Comparison of ENCODE assay signal across 8 cellular contexts in the genomic region with DNA sequence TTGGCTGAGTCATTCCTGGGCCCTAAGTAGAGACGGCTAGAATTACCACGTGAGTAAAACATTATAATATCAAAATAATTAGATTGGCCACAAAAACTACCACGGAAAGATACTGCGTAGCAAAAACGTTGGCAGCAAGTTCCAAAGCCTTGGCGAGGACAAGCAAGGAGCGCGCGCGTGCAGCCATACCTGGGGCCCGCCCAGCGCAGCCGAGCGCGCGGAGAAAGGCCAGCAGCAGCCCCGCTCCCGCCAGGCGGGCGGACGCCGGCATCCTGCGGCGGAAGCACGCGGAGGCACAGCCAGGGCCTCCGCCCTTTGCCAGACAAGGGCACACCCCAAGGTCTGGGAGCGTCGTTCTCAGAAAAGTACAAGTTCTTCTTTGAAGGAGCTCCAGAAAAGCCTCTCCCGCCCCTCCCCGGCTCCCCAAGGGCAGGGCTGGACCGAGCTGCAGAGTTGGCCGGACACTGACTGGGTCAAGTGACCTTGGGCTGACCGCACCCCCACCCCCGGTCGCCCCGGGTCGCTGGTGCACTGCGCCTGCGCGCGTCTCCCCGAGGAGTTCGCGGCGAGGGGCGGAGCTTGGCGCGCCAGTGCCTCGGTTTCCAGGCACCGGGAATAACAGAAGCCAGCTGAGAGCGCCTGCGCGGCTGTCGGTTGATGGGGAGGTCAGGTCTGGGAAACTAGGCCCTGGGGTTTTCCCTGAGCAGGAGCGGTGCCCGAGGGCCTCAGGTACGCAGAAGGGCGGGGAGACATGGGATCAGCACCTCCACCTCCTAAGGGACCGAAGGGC. TPM values are rescaled to one million over a fixed set of nuclear protein-coding genes. Genes with fewer than 3 reads are reported as not detected.
A peak's percentile ranks its signal among the peaks of the same experiment; 100 is the strongest.
DNase-seq lines count a peak whose midpoint lies in the region; ATAC-seq and TF ChIP-seq lines count a peak whose summit lies in the region.

A gene with protein sequence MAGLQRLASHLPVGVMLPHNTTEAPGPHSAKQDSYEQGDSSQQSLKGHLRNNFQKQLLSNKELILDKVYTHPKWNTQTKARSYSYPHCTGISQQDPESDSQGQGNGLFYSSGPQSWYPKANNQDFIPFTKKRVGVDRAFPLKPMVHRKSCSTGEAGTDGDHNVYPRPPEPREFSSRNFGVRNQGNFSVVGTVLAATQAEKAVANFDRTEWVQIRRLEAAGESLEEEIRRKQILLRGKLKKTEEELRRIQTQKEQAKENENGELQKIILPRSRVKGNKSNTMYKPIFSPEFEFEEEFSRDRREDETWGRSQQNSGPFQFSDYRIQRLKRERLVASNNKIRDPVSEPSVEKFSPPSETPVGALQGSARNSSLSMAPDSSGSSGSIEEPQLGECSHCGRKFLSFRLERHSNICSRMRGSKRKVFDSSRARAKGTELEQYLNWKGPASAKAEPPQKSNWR (plus strand): TSS at position 621 of the 790 bp plus-strand sequence. CDS start 933 bp downstream, outside the sequence.

- H3K9me2 ChIP-seq in SK-N-SH = no peaks in the 10 kb centered on the region

- peak; percentile 91 for DNase-seq in DMS 273 (lab: John Stamatoyannopoulos, UW; ENCODE audit: unreplicated experiment)
- peak; percentile 93 for DNase-seq in LoVo (ENCODE audit: low spot score)
- peak; percentile 97 for DNase-seq in SK-N-SH
- DNase-seq in activated naive CD8-positive, alpha-beta T cell treated with anti-CD3 and anti-CD28 coated beads, Interleukin-2, amount 10 ng/mL, durations not matched to agents 7 days and 5 days = peak; percentile 76
- peak; percentile 98 for DNase-seq in Right ventricle myocardium inferior (ENCODE audit: missing footprints)
- DNase-seq in osteoblast (ENCODE audit: insufficient read length, low spot score, missing footprints) = peak; percentile 93
- DNase-seq in tibial artery = peak; percentile 95 to 98

- H3K4me1 Mint-ChIP-seq in activated naive CD8-positive, alpha-beta T cell treated with anti-CD3 and anti-CD28 coated beads, Interleukin-2, amount 10 ng/mL, durations not matched to agents 7 days and 5 days = peaks cover 6% of the 10 kb centered on the region

- ATAC-seq in GM21576 (IDR thresholded peaks at IDR 0.05; ENCODE audit: unreplicated experiment) (peak; percentile 53), Right ventricle myocardium inferior (peak; percentile 97)
- ATAC-seq in activated naive CD8-positive, alpha-beta T cell treated with anti-CD3 and anti-CD28 coated beads, Interleukin-2, amount 10 ng/mL, durations not matched to agents 7 days and 5 days (ENCODE audit: low read depth) = peak; percentile 88

- H3K27me3 ChIP-seq in SK-N-SH (ENCODE audit: insufficient read depth) = no peaks in the 10 kb centered on the region
- H3K27me3 ChIP-seq in osteoblast (ENCODE audit: insufficient read depth, low read length) = no peaks in the 10 kb centered on the region
- no peaks in the 10 kb centered on the region for H3K27me3 ChIP-seq in tibial artery

- peak; percentile 9; the same call in 1 of the 2 replicates for TF ChIP-seq RAD21 in SK-N-SH (IDR thresholded peaks at IDR 0.05; ENCODE audit: low read length)

- peak within 1 kb of the TSS; percentile 84 for H3K9ac ChIP-seq in SK-N-SH

- peak within 1 kb of the TSS; percentile 85 for H2AFZ ChIP-seq in SK-N-SH (ENCODE audit: low read depth)
- H2AFZ ChIP-seq in osteoblast (ENCODE audit: low read length) = peak within 1 kb of the TSS; percentile 91

- H3K4me3 ChIP-seq in SK-N-SH (ENCODE audit: low read depth in 2 of 2, low read length in 1 of 2) = peak within 1 kb of the TSS; percentile 59 to 69
- peak within 1 kb of the TSS; percentile 77 for H3K4me3 ChIP-seq in osteoblast (ENCODE audit: insufficient read depth, low read length)
- H3K4me3 ChIP-seq in tibial artery = peak within 1 kb of the TSS; percentile 58 to 68

- POLR2A ChIA-PET in SK-N-SH (lab: Yijun Ruan, JAX) = interaction anchor here (0.6 to 1.9 kb wide), 8 partner anchors 9 to 667 kb away, joined by 3 to 6 read pairs (median 4); a partner anchor contains a TSS
- POLR2A ChIA-PET in activated naive CD8-positive, alpha-beta T cell treated with anti-CD3 and anti-CD28 coated beads, Interleukin-2, amount 10 ng/mL, durations not matched to agents 7 days and 5 days (lab: Charles Lee) = interaction anchor here (0.9 to 1.1 kb wide), 2 partner anchors 58 to 452 kb away, joined by 3 read pairs; a partner anchor contains a TSS

- H3K9me3 ChIP-seq in SK-N-SH (no peaks in the 10 kb centered on the region), osteoblast (ENCODE audit: low read depth, low read length) (no peaks in the 10 kb centered on the region), tibial artery (no peaks in the 10 kb centered on the region)

- peak in 1 of 2 experiments; percentile 25; a peak in 2 of 4 replicates for TF ChIP-seq EP300 in SK-N-SH (IDR thresholded peaks at IDR 0.05; ENCODE audit: borderline replicate concordance in 1 of 2, low read depth in 1 of 2, low read length in 1 of 2)

- H3K79me2 ChIP-seq in SK-N-SH (ENCODE audit: insufficient read depth) = peaks cover 17% of the 10 kb centered on the region
- H3K79me2 ChIP-seq in osteoblast (ENCODE audit: insufficient read depth, low read length) = peaks cover 2% of the 10 kb centered on the region

- H3K36me3 ChIP-seq in SK-N-SH (replicated peaks in 1 of 2; ENCODE audit: control insufficient read depth in 1 of 2, insufficient read depth in 2 of 2, low read length in 1 of 2) = no peaks in the 10 kb centered on the region
- H3K36me3 ChIP-seq in osteoblast (ENCODE audit: insufficient read depth, low read length) = no peaks in the 10 kb centered on the region
- no peaks in the 10 kb centered on the region for H3K36me3 ChIP-seq in tibial artery

- intact Hi-C loops in Right ventricle myocardium inferior (cut with DNase I) (loop anchor here (2.0 to 5.0 kb wide), 2 partner anchors 18 to 67 kb away; a partner anchor contains a TSS), tibial artery (cut with DNase I; ENCODE audit: low total_unique reads) (loop anchor here (10.0 kb wide), 1 partner anchor 114 kb away; a partner anchor contains a TSS)

- 13% methylated on average over 24 of the region's 60 CpGs for WGBS in SK-N-SH (ENCODE audit: low lambda C conversion rate)

- no peaks in the 10 kb centered on the region for H4K20me1 ChIP-seq in SK-N-SH (ENCODE audit: insufficient read depth)
- no peaks in the 10 kb centered on the region for H4K20me1 ChIP-seq in osteoblast (ENCODE audit: insufficient read depth, low read length)

- peaks cover 0 to 11% of the 10 kb centered on the region in 2 experiments; a peak in 1 of 4 replicates for H3K4me1 ChIP-seq in SK-N-SH (ENCODE audit: control insufficient read depth in 1 of 2, insufficient read depth in 2 of 2, low read depth in 1 of 2, low read length in 1 of 2)
- H3K4me1 ChIP-seq in osteoblast (ENCODE audit: insufficient read depth, low read length) = peaks cover 4% of the 10 kb centered on the region
- peaks cover 0 to 34% (median 20%) of the 10 kb centered on the region in 4 donors for H3K4me1 ChIP-seq in tibial artery

- H3K27ac ChIP-seq in SK-N-SH (ENCODE audit: low read depth in 2 of 2, low read length in 1 of 2) (peak within 1 kb of the TSS; percentile 84 to 98), osteoblast (ENCODE audit: low read depth, low read length) (peak within 1 kb of the TSS; percentile 71), tibial artery (peak within 1 kb of the TSS; percentile 86 to 89)

- peak within 1 kb of the TSS; percentile 22 for H3K27ac Mint-ChIP-seq in activated naive CD8-positive, alpha-beta T cell treated with anti-CD3 and anti-CD28 coated beads, Interleukin-2, amount 10 ng/mL, durations not matched to agents 7 days and 5 days

- no peak within 1 kb of the TSS for H3K4me3 Mint-ChIP-seq in activated naive CD8-positive, alpha-beta T cell treated with anti-CD3 and anti-CD28 coated beads, Interleukin-2, amount 10 ng/mL, durations not matched to agents 7 days and 5 days

- H3K4me2 ChIP-seq in SK-N-SH = peak within 1 kb of the TSS; percentile 84
- peak within 1 kb of the TSS; percentile 87 for H3K4me2 ChIP-seq in osteoblast (ENCODE audit: insufficient read depth, low read length)

- TF ChIP-seq CTCF in SK-N-SH (IDR thresholded peaks at IDR 0.05) (no peak), osteoblast (IDR thresholded peaks at IDR 0.05; ENCODE audit: extremely low read depth, low read depth, low read length) (no peak), tibial artery (IDR thresholded peaks at IDR 0.05) (no peak)

- H3K36me3 Mint-ChIP-seq in activated naive CD8-positive, alpha-beta T cell treated with anti-CD3 and anti-CD28 coated beads, Interleukin-2, amount 10 ng/mL, durations not matched to agents 7 days and 5 days = no peaks in the 10 kb centered on the region

- CTCF ChIA-PET in SK-N-SH (lab: Yijun Ruan, JAX) = interaction anchor here (0.7 to 3.8 kb wide), 9 partner anchors 7 to 163 kb away, joined by 3 to 18 read pairs (median 4); no protein-coding TSS in a partner anchor

- peaks cover 11% of the 10 kb centered on the region for H3F3A ChIP-seq in SK-N-SH (replicated peaks; ENCODE audit: insufficient read depth)

- H3K27me3 Mint-ChIP-seq in activated naive CD8-positive, alpha-beta T cell treated with anti-CD3 and anti-CD28 coated beads, Interleukin-2, amount 10 ng/mL, durations not matched to agents 7 days and 5 days = no peaks in the 10 kb centered on the region

- no peaks in the 10 kb centered on the region for H3K9me3 Mint-ChIP-seq in activated naive CD8-positive, alpha-beta T cell treated with anti-CD3 and anti-CD28 coated beads, Interleukin-2, amount 10 ng/mL, durations not matched to agents 7 days and 5 days

TF ChIP-seq in SK-N-SH, 30 proteins besides CTCF, POLR2A, EP300 and RAD21 (continues in another document):
- TF ChIP-seq RCOR1 (IDR thresholded peaks at IDR 0.05; ENCODE audit: low read length) (0 out of 2 replicates have a peak, but pooled peaks have one; percentile 8), NRF1 (IDR thresholded peaks at IDR 0.05; ENCODE audit: low read depth, low read length) (peak; percentile 91), GABPA (IDR thresholded peaks at IDR 0.05; ENCODE audit: low read depth) (peak; percentile 36), TCF12 (IDR thresholded peaks at IDR 0.05) (peak; percentile 31; the same call in 1 of the 2 replicates), ELF1 (IDR thresholded peaks at IDR 0.05) (no peak)
- TF ChIP-seq, protein P1, sequence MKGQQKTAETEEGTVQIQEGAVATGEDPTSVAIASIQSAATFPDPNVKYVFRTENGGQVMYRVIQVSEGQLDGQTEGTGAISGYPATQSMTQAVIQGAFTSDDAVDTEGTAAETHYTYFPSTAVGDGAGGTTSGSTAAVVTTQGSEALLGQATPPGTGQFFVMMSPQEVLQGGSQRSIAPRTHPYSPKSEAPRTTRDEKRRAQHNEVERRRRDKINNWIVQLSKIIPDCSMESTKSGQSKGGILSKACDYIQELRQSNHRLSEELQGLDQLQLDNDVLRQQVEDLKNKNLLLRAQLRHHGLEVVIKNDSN (IDR thresholded peaks at IDR 0.05; ENCODE audit: borderline replicate concordance, low read depth) = peak; percentile 37

RNA-seq across cellular contexts. Expression of the gene that starts here (rescaled TPM):
- polyA plus RNA-seq in SK-N-SH (2012; rRNA removed) = 1.2 and 1.4 TPM in 2 replicates
- 1.2 TPM in 2 replicates for polyA plus RNA-seq in SK-N-SH (2012; cell fraction: cytosol; rRNA removed)
- polyA plus RNA-seq in SK-N-SH (2012; cell fraction: nucleus; rRNA removed) = 1.2 and 2.8 TPM in 2 replicates
- total RNA-seq in activated naive CD8-positive, alpha-beta T cell treated with anti-CD3 and anti-CD28 coated beads, Interleukin-2, amount 10 ng/mL, durations not matched to agents 7 days and 5 days = 1 to 10 TPM in 1 of 2 experiments, under 1 TPM in 1; 0.69 to 1.5 TPM
- total RNA-seq in Right ventricle myocardium inferior (11.4 TPM), osteoblast (1.1 and 1.2 TPM in 2 replicates)

Comparison
In these comparisons a context has a peak if more than half of its experiments do, and no peak if none do; other contexts are left out.
1. Peak in every context shown above with its lines: DNase-seq, ATAC-seq, H3K4me3 ChIP-seq and H3K27ac ChIP-seq.